In genomic region chr1:19877821-19878636, GRCh38 we compare ENCODE assay signal across 11 cellular contexts. TPM values are rescaled to one million over a fixed set of nuclear protein-coding genes. Genes with fewer than 3 reads are reported as not detected.
DNase-seq lines count a peak whose midpoint lies in the region; ATAC-seq and TF ChIP-seq lines count a peak whose summit lies in the region.
"Had no signal": no experiment of that assay in that cellular context is flagged by ENCODE, and none has a peak within 500 bp of the region (broad histone marks: within the 10 kb centered on the region; RNA-seq: fewer than 3 reads in every experiment).

No MANE protein-coding gene starts in this region.

- peaks cover 12% of the 10 kb centered on the region for H3K27me3 Mint-ChIP-seq in activated naive CD8-positive, alpha-beta T cell treated with anti-CD3 and anti-CD28 coated beads for 36 hours

- H3K4me1 ChIP-seq in Peyer's patch (peaks cover 0 to 2% (median under 1%) of the 10 kb centered on the region in 4 donors), upper lobe of right lung (peaks cover 2% of the 10 kb centered on the region)

- no peaks in the 10 kb centered on the region for H3K9me3 ChIP-seq in Peyer's patch
- no peaks in the 10 kb centered on the region for H3K9me3 ChIP-seq in upper lobe of right lung

- DNase-seq in NCI-H1105 treated with DMSO at 0.1 percent for 48 hours (lab: John Stamatoyannopoulos, UW): peak; percentile 10
- DNase-seq in NCI-H1105 (lab: John Stamatoyannopoulos, UW): no peak
- DNase-seq in Peyer's patch: peak in 2 of 3 donors; percentile 70 to 75
- peak; percentile 58 for DNase-seq in fibroblast of mammary gland (ENCODE audit: low read depth)
- DNase-seq in upper lobe of right lung: no peak
- DNase-seq in activated naive CD8-positive, alpha-beta T cell treated with anti-CD3 and anti-CD28 coated beads for 36 hours: no peak
- DNase-seq in activated T-cell treated with anti-CD3 and anti-CD28 coated beads, Interleukin-2, amount 50 U/mL, for 1 hour: no peak
- DNase-seq: left ventricle myocardium superior had no signal

- no peaks in the 10 kb centered on the region for H3K36me3 Mint-ChIP-seq in activated naive CD8-positive, alpha-beta T cell treated with anti-CD3 and anti-CD28 coated beads for 36 hours

- H3K4me3 ChIP-seq in Peyer's patch (peak overlapping the region in 2 of 4 donors; percentile 31 to 44), fibroblast of mammary gland (ENCODE audit: control insufficient read depth, low read depth, low read length) (no peak overlapping the region), upper lobe of right lung (peak overlapping the region; percentile 1)

- intact Hi-C loops in upper lobe of right lung (cut with DNase I): no loop called here

- ATAC-seq in upper lobe of right lung (no peak), HG02938 (IDR thresholded peaks at IDR 0.05; ENCODE audit: unreplicated experiment) (no peak)
- ATAC-seq: left ventricle myocardium superior, sciatic nerve, SK-N-SH treated with all-trans-retinoic acid at 6 μM for 48 hours had no signal

- no peaks in the 10 kb centered on the region for H3K36me3 ChIP-seq in Peyer's patch
- no peaks in the 10 kb centered on the region for H3K36me3 ChIP-seq in upper lobe of right lung

- H3K27ac Mint-ChIP-seq in activated naive CD8-positive, alpha-beta T cell treated with anti-CD3 and anti-CD28 coated beads for 36 hours: no peak overlapping the region

- no peak overlapping the region for H3K4me3 Mint-ChIP-seq in activated naive CD8-positive, alpha-beta T cell treated with anti-CD3 and anti-CD28 coated beads for 36 hours

- TF ChIP-seq POLR2A in Peyer's patch (IDR thresholded peaks at IDR 0.05): peak; percentile 46 to 72

- no peaks in the 10 kb centered on the region for H3K27me3 ChIP-seq in Peyer's patch
- no peaks in the 10 kb centered on the region for H3K27me3 ChIP-seq in upper lobe of right lung

- peaks cover 7% of the 10 kb centered on the region for H3K4me1 Mint-ChIP-seq in activated naive CD8-positive, alpha-beta T cell treated with anti-CD3 and anti-CD28 coated beads for 36 hours

- no peak for TF ChIP-seq CTCF in Peyer's patch (IDR thresholded peaks at IDR 0.05)
- TF ChIP-seq CTCF in fibroblast of mammary gland (conservative IDR thresholded peaks at IDR 0.05; ENCODE audit: control insufficient read depth, insufficient read depth, low read depth, low read length): no peak
- TF ChIP-seq CTCF in upper lobe of right lung (IDR thresholded peaks at IDR 0.05): no peak

- H3K27ac ChIP-seq in Peyer's patch (peak overlapping the region in 2 of 4 donors; percentile 87 to 90), upper lobe of right lung (no peak overlapping the region)

- no peaks in the 10 kb centered on the region for H3K9me3 Mint-ChIP-seq in activated naive CD8-positive, alpha-beta T cell treated with anti-CD3 and anti-CD28 coated beads for 36 hours

RNA-seq across cellular contexts. Expression of gene OTUD3, which starts 4.2 kb away (rescaled TPM):
- total RNA-seq in Peyer's patch (10 to 100 TPM in 1 of 4 donors, 1 to 10 TPM in 3; 6.5 to 13.6 (median 8.2) TPM), upper lobe of right lung (8.8 TPM)
- total RNA-seq in activated naive CD8-positive, alpha-beta T cell treated with anti-CD3 and anti-CD28 coated beads for 36 hours: 1 to 10 TPM; 6.2 to 7.3 TPM

RNA-seq across cellular contexts. Expression of gene PLA2G2E, which starts 45.4 kb away (rescaled TPM):
- total RNA-seq in Peyer's patch (not detected), upper lobe of right lung (not detected)
- not detected for total RNA-seq in activated naive CD8-positive, alpha-beta T cell treated with anti-CD3 and anti-CD28 coated beads for 36 hours
- total RNA-seq: left ventricle myocardium superior, sciatic nerve had no signal

Comparison
In these comparisons a context has a peak if more than half of its experiments do, and no peak if none do; other contexts are left out.
1. DNase-seq: peak in NCI-H1105 treated with DMSO at 0.1 percent for 48 hours (single experiment), Peyer's patch (2 of 3) and fibroblast of mammary gland (single experiment); none in NCI-H1105 (single experiment), upper lobe of right lung (single experiment), activated naive CD8-positive, alpha-beta T cell treated with anti-CD3 and anti-CD28 coated beads for 36 hours (single experiment) and activated T-cell treated with anti-CD3 and anti-CD28 coated beads, Interleukin-2, amount 50 U/mL, for 1 hour (single experiment).